In the genomic region with DNA sequence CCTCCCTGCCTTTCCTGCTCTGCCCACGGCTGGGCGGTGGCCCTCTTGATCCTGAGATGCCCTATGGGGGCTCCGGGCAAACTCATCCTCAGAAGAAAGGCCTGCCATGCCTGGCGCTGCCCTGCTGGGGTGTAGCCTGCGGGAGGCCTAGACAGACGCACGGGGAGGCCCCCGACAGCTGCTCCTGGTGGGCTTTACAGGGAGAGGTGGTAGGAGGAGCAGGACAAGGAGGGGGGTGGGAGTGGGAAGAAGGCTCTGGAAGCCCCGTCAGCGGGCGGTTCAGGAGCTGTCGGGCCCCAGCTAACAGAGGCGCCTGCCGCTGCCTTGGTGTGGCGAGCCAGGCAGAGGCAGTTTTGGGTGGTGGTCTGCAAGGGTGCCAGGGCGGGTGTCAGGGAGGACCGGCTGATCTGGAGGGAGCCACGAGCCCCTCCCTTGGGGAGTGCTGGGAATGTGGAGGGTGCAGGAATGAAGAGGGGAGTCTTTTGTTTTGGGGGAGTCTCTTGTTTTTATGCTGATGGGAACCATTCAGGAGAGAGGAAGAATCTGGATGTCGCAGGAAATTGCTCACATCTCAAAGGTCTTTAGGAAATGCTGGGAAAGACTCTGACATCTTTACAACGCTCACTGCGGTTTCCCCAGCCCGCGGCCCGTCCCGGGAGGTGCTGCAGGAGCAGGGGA, we compare ENCODE assay signal across 1 cellular context.
TF ChIP-seq lines count a peak whose summit lies in the region.

No MANE protein-coding gene starts in this region.

TF ChIP-seq in GM23338, 12 proteins besides CTCF, POLR2A, EP300 and RAD21 (continued from another document):
- TF ChIP-seq, protein P1, sequence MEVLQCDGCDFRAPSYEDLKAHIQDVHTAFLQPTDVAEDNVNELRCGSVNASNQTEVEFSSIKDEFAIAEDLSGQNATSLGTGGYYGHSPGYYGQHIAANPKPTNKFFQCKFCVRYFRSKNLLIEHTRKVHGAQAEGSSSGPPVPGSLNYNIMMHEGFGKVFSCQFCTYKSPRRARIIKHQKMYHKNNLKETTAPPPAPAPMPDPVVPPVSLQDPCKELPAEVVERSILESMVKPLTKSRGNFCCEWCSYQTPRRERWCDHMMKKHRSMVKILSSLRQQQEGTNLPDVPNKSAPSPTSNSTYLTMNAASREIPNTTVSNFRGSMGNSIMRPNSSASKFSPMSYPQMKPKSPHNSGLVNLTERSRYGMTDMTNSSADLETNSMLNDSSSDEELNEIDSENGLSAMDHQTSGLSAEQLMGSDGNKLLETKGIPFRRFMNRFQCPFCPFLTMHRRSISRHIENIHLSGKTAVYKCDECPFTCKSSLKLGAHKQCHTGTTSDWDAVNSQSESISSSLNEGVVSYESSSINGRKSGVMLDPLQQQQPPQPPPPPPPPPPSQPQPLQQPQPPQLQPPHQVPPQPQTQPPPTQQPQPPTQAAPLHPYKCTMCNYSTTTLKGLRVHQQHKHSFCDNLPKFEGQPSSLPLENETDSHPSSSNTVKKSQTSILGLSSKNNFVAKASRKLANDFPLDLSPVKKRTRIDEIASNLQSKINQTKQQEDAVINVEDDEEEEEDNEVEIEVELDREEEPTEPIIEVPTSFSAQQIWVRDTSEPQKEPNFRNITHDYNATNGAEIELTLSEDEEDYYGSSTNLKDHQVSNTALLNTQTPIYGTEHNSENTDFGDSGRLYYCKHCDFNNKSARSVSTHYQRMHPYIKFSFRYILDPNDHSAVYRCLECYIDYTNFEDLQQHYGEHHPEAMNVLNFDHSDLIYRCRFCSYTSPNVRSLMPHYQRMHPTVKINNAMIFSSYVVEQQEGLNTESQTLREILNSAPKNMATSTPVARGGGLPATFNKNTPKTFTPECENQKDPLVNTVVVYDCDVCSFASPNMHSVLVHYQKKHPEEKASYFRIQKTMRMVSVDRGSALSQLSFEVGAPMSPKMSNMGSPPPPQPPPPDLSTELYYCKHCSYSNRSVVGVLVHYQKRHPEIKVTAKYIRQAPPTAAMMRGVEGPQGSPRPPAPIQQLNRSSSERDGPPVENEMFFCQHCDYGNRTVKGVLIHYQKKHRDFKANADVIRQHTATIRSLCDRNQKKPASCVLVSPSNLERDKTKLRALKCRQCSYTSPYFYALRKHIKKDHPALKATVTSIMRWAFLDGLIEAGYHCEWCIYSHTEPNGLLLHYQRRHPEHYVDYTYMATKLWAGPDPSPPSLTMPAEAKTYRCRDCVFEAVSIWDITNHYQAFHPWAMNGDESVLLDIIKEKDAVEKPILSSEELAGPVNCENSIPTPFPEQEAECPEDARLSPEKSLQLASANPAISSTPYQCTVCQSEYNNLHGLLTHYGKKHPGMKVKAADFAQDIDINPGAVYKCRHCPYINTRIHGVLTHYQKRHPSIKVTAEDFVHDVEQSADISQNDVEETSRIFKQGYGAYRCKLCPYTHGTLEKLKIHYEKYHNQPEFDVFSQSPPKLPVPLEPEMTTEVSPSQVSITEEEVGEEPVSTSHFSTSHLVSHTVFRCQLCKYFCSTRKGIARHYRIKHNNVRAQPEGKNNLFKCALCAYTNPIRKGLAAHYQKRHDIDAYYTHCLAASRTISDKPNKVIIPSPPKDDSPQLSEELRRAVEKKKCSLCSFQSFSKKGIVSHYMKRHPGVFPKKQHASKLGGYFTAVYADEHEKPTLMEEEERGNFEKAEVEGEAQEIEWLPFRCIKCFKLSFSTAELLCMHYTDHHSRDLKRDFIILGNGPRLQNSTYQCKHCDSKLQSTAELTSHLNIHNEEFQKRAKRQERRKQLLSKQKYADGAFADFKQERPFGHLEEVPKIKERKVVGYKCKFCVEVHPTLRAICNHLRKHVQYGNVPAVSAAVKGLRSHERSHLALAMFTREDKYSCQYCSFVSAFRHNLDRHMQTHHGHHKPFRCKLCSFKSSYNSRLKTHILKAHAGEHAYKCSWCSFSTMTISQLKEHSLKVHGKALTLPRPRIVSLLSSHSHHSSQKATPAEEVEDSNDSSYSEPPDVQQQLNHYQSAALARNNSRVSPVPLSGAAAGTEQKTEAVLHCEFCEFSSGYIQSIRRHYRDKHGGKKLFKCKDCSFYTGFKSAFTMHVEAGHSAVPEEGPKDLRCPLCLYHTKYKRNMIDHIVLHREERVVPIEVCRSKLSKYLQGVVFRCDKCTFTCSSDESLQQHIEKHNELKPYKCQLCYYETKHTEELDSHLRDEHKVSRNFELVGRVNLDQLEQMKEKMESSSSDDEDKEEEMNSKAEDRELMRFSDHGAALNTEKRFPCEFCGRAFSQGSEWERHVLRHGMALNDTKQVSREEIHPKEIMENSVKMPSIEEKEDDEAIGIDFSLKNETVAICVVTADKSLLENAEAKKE (CRISPR knock-in tag; IDR thresholded peaks at IDR 0.05) = no peak
